Comparison of ENCODE assay signal across 1 cellular context in the genomic region with DNA sequence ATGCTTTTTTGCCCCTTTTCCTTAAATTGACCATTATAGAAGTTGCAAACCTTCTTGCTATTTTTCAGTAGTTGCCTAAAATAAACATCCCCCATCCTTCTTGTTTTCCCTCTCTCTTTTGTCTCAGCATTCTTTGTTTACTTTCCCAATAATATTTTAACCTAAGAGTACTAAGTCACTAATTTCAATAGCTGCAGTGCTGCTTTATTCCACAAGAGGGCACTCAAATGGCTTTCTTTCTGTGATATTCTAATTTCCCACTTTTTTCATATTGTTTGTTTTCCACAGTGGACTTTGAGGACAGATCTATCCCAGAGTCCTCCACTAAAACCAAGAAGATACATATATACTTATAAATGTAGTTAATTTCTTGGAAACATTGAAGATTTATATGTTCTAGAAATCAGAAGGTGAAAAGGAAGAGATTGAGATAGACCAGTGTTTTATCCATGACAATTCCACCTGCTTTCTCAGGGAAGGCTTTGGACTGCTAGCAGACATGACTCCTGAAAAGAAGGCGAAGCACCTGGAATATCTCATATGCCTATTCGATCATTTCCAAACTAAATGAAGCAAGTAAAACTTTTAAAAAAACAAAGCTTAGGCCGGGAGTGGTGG.
TF ChIP-seq lines count a peak whose summit lies in the region.

No MANE protein-coding gene starts in this region.

TF ChIP-seq in HepG2, 621 proteins besides CTCF, POLR2A, EP300 and RAD21 (continued from another document):
- TF ChIP-seq ZNF18 (CRISPR knock-in tag; IDR thresholded peaks at IDR 0.05; ENCODE audit: insufficient replicate concordance) (no peak), SAFB2 (CRISPR knock-in tag; IDR thresholded peaks at IDR 0.05; ENCODE audit: borderline replicate concordance, low read depth) (no peak), ZNF747 (CRISPR knock-in tag; IDR thresholded peaks at IDR 0.05; ENCODE audit: borderline replicate concordance) (no peak)
- TF ChIP-seq, protein P1, sequence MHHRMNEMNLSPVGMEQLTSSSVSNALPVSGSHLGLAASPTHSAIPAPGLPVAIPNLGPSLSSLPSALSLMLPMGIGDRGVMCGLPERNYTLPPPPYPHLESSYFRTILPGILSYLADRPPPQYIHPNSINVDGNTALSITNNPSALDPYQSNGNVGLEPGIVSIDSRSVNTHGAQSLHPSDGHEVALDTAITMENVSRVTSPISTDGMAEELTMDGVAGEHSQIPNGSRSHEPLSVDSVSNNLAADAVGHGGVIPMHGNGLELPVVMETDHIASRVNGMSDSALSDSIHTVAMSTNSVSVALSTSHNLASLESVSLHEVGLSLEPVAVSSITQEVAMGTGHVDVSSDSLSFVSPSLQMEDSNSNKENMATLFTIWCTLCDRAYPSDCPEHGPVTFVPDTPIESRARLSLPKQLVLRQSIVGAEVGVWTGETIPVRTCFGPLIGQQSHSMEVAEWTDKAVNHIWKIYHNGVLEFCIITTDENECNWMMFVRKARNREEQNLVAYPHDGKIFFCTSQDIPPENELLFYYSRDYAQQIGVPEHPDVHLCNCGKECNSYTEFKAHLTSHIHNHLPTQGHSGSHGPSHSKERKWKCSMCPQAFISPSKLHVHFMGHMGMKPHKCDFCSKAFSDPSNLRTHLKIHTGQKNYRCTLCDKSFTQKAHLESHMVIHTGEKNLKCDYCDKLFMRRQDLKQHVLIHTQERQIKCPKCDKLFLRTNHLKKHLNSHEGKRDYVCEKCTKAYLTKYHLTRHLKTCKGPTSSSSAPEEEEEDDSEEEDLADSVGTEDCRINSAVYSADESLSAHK (CRISPR knock-in tag; IDR thresholded peaks at IDR 0.05; ENCODE audit: borderline replicate concordance): no peak
